1 cellular context compared by ENCODE assay signal in genomic region chr16:70250748-70251650, GRCh38.
A peak's percentile ranks its signal among the peaks of the same experiment; 100 is the strongest.
TF ChIP-seq lines count a peak whose summit lies in the region.

No MANE protein-coding gene starts in this region.

TF ChIP-seq in HepG2, 621 proteins besides CTCF, POLR2A, EP300 and RAD21 (continued from another document and continues in another):
- TF ChIP-seq UBTF (CRISPR knock-in tag; IDR thresholded peaks at IDR 0.05) = peak; percentile 90; the same call in 1 of the 2 replicates
- no peak for TF ChIP-seq MLXIP (CRISPR knock-in tag; IDR thresholded peaks at IDR 0.05; ENCODE audit: borderline replicate concordance)
- no peak for TF ChIP-seq PLSCR1 (CRISPR knock-in tag; IDR thresholded peaks at IDR 0.05; ENCODE audit: borderline replicate concordance)
- peak; percentile 49; the same call in 1 of the 2 replicates for TF ChIP-seq ZNF629 (CRISPR knock-in tag; conservative IDR thresholded peaks at IDR 0.05)
- peak; percentile 83 for TF ChIP-seq MYC (CRISPR knock-in tag; IDR thresholded peaks at IDR 0.05; ENCODE audit: borderline replicate concordance)
- TF ChIP-seq ZNF646 (CRISPR knock-in tag; IDR thresholded peaks at IDR 0.05) = no peak
- TF ChIP-seq AGO1 (IDR thresholded peaks at IDR 0.05; ENCODE audit: low read depth, low read length, poor library complexity, severe bottlenecking) = no peak
- TF ChIP-seq ZBTB37 (CRISPR knock-in tag; IDR thresholded peaks at IDR 0.05) = no peak
- TF ChIP-seq KIAA2018 (CRISPR knock-in tag; IDR thresholded peaks at IDR 0.05; ENCODE audit: borderline replicate concordance) = no peak
- no peak; the same call in 1 of the 2 replicates for TF ChIP-seq DNMT1 (CRISPR knock-in tag; IDR thresholded peaks at IDR 0.05)
- no peak for TF ChIP-seq DDIT3 (CRISPR knock-in tag; IDR thresholded peaks at IDR 0.05)
- no peak for TF ChIP-seq GATAD2A (CRISPR knock-in tag; IDR thresholded peaks at IDR 0.05)
- no peak for TF ChIP-seq BHLHE40 (IDR thresholded peaks at IDR 0.05; ENCODE audit: low read length)
- no peak for TF ChIP-seq MBNL3 (CRISPR knock-in tag; conservative IDR thresholded peaks at IDR 0.05)
- TF ChIP-seq CBX2 (IDR thresholded peaks at IDR 0.05; ENCODE audit: low read depth, low read length) = no peak
- 0 out of 2 replicates have a peak, but pooled peaks have one; percentile 74 for TF ChIP-seq CBX2 (CRISPR knock-in tag; IDR thresholded peaks at IDR 0.05; ENCODE audit: low read depth)
- no peak for TF ChIP-seq SP5 (CRISPR knock-in tag; IDR thresholded peaks at IDR 0.05; ENCODE audit: borderline replicate concordance, low read depth)
- TF ChIP-seq ELF4 (CRISPR knock-in tag; IDR thresholded peaks at IDR 0.05; ENCODE audit: borderline replicate concordance) = no peak
- peak; percentile 42; the same call in 1 of the 2 replicates for TF ChIP-seq ZNF383 (CRISPR knock-in tag; IDR thresholded peaks at IDR 0.05; ENCODE audit: borderline replicate concordance)
- TF ChIP-seq NONO (IDR thresholded peaks at IDR 0.05) = no peak
- peak; percentile 31; the same call in 1 of the 2 replicates for TF ChIP-seq NONO (CRISPR knock-in tag; conservative IDR thresholded peaks at IDR 0.05)
- no peak for TF ChIP-seq SMYD3 (CRISPR knock-in tag; IDR thresholded peaks at IDR 0.05)
- 0 out of 2 replicates have a peak, but pooled peaks have one; percentile 30 for TF ChIP-seq DPF2 (CRISPR knock-in tag; IDR thresholded peaks at IDR 0.05; ENCODE audit: borderline replicate concordance, low read depth)
- TF ChIP-seq ZNF232 (CRISPR knock-in tag; IDR thresholded peaks at IDR 0.05; ENCODE audit: borderline replicate concordance) = 0 out of 2 replicates have a peak, but pooled peaks have one; percentile 72
- 0 out of 2 replicates have a peak, but pooled peaks have one; percentile 45 for TF ChIP-seq ZSCAN29 (CRISPR knock-in tag; conservative IDR thresholded peaks at IDR 0.05)
- no peak; the same call in 1 of the 2 replicates for TF ChIP-seq PRDM4 (CRISPR knock-in tag; IDR thresholded peaks at IDR 0.05; ENCODE audit: borderline replicate concordance)
- no peak for TF ChIP-seq CENPX (CRISPR knock-in tag; IDR thresholded peaks at IDR 0.05)
- no peak for TF ChIP-seq TGIF2 (CRISPR knock-in tag; IDR thresholded peaks at IDR 0.05)
